ENCODE assay signal across 1 cellular context in genomic region chr10:12348870-12349627, GRCh38.
TF ChIP-seq lines count a peak whose summit lies in the region.

Gene CAMK1D (plus strand): TSS chr10:12349547.

TF ChIP-seq in K562, 482 proteins besides CTCF, POLR2A, EP300 and RAD21 (continued from another document):
- TF ChIP-seq VEZF1 (CRISPR knock-in tag; IDR thresholded peaks at IDR 0.05): peak; percentile 91
- TF ChIP-seq CTBP1 (IDR thresholded peaks at IDR 0.05; ENCODE audit: borderline replicate concordance): 0 out of 2 replicates have a peak, but pooled peaks have one; percentile 51
- TF ChIP-seq DNMT1 (IDR thresholded peaks at IDR 0.05): no peak
- no peak for TF ChIP-seq ZNF699 (CRISPR knock-in tag; IDR thresholded peaks at IDR 0.05; ENCODE audit: insufficient replicate concordance)
- no peak for TF ChIP-seq PRMT5 (CRISPR knock-in tag; IDR thresholded peaks at IDR 0.05)
- TF ChIP-seq ZBTB5 (IDR thresholded peaks at IDR 0.05): no peak
- 0 out of 4 replicates have a peak, but pooled peaks of 1 of the 2 experiments have one; percentile 45 for TF ChIP-seq NONO (IDR thresholded peaks at IDR 0.05; ENCODE audit: low read depth in 2 of 2, low read length in 1 of 2)
- TF ChIP-seq CBX5 (IDR thresholded peaks at IDR 0.05; ENCODE audit: borderline replicate concordance, low read depth): no peak
- TF ChIP-seq ZBTB7A (IDR thresholded peaks at IDR 0.05; ENCODE audit: borderline replicate concordance, control insufficient read depth, low read depth, low read length): peak; percentile 64; the same call in 1 of the 2 replicates
- TF ChIP-seq CREB1 (IDR thresholded peaks at IDR 0.05): no peak
- no peak for TF ChIP-seq CREB1 (CRISPR knock-in tag; IDR thresholded peaks at IDR 0.05)
- peak; percentile 82 for TF ChIP-seq RB1 (IDR thresholded peaks at IDR 0.05; ENCODE audit: low read depth)
- TF ChIP-seq POLR2G (IDR thresholded peaks at IDR 0.05; ENCODE audit: low read depth, low read length): peak; percentile 40; the same call in 1 of the 2 replicates
- peak; percentile 54 for TF ChIP-seq GABPA (tag; conservative IDR thresholded peaks at IDR 0.05; ENCODE audit: low read depth)
- no peak for TF ChIP-seq MIER1 (IDR thresholded peaks at IDR 0.05; ENCODE audit: low read depth)
- TF ChIP-seq ZNF740 (CRISPR knock-in tag; IDR thresholded peaks at IDR 0.05): no peak
- peak in 1 of 2 experiments; percentile 63; a peak in 1 of 4 replicates for TF ChIP-seq ZNF740 (tag; IDR thresholded peaks at IDR 0.05)
- no peak for TF ChIP-seq TBL1XR1 (IDR thresholded peaks at IDR 0.05; ENCODE audit: low read length in 2 of 2)
- peak in 1 of 2 experiments; percentile 61 for TF ChIP-seq E2F6 (IDR thresholded peaks at IDR 0.05; ENCODE audit: borderline replicate concordance in 1 of 2, extremely low read depth in 1 of 2, insufficient read depth in 1 of 2, insufficient read length in 1 of 2, low read depth in 1 of 2, low read length in 1 of 2, poor library complexity in 1 of 2, severe bottlenecking in 1 of 2)
- TF ChIP-seq ZNF263 (CRISPR knock-in tag; IDR thresholded peaks at IDR 0.05; ENCODE audit: borderline replicate concordance): peak; percentile 77
- no peak for TF ChIP-seq ZBTB2 (IDR thresholded peaks at IDR 0.05)
TF ChIP-seq in K562: peak in this region for 16.
